7 cellular contexts compared by ENCODE assay signal in the genomic region with DNA sequence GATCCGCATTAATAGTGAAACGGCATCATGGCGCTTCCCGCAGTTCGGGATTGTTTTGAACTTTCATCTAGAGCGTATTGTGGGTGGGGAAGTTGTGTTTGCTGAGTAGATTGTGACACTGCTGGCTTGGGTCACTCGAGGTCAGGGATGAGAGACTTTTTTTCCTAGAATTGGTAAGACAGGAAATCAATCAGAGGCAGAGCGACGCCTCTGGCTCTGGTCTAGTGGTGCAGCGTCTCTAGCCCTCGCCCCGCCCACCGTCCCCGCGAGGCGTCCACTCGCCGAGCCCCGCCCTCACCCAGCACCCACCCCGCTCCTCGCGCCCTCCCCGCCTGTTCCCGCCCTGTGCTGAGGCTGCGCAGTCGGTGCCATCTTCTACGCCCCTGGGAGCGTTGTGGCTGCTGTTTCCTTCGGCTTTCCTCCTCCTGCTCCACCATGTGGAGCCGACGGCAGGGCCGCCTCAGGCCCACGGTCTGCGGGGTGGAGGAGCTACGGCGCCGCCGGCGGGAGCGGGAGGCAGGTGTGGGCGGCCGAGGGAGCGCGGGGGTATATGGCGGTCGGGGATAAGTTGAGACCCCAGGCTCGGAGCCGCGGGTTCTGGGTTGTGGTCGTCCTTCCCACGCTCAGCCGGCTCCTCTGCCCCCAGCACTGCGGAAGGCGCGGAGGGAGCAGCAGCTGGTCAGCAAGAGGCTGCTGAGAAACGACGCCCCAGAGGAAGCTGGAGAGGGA. TPM values are rescaled to one million over a fixed set of nuclear protein-coding genes. Genes with fewer than 3 reads are reported as not detected.
DNase-seq lines count a peak whose midpoint lies in the region; ATAC-seq, FAIRE-seq and TF ChIP-seq lines count a peak whose summit lies in the region.

A gene (plus strand): TSS at position 359 of the 729 bp plus-strand sequence. CDS start 77 bp downstream, at position 436.

- H3K79me2 ChIP-seq in astrocyte (ENCODE audit: insufficient read depth, low read length) (peaks cover 10% of the 10 kb centered on the region), hepatocyte (peaks cover 14% of the 10 kb centered on the region)

- H4K20me1 ChIP-seq in astrocyte (ENCODE audit: insufficient read depth, low read length): peaks cover 6% of the 10 kb centered on the region
- H4K20me1 ChIP-seq in hepatocyte (ENCODE audit: insufficient read depth, poor library complexity, severe bottlenecking): no peaks in the 10 kb centered on the region

- peak within 1 kb of the TSS; percentile 95 for H3K4me2 ChIP-seq in astrocyte (ENCODE audit: low read length)
- peak within 1 kb of the TSS; percentile 82 for H3K4me2 ChIP-seq in hepatocyte

- peak within 1 kb of the TSS; percentile 93 for H3K4me3 Mint-ChIP-seq in T-helper 2 cell treated with Interferon-gamma antibody and Interleukin-4, amounts not matched to agents 5 μg/mL and 100 μg/mL, for 36 hours
- peak within 1 kb of the TSS; percentile 88 for H3K4me3 Mint-ChIP-seq in astrocyte (ENCODE audit: unreplicated experiment)

- H3K36me3 ChIP-seq in astrocyte (ENCODE audit: insufficient read depth, low read length): peaks cover 3% of the 10 kb centered on the region
- no peaks in the 10 kb centered on the region for H3K36me3 ChIP-seq in hepatocyte (replicated peaks; ENCODE audit: insufficient read depth, low read depth)

- H3K36me3 Mint-ChIP-seq in T-helper 2 cell treated with Interferon-gamma antibody and Interleukin-4, amounts not matched to agents 5 μg/mL and 100 μg/mL, for 36 hours (ENCODE audit: low read depth): peaks cover 21% of the 10 kb centered on the region
- H3K36me3 Mint-ChIP-seq in astrocyte (ENCODE audit: low read depth, unreplicated experiment): peaks cover 11% of the 10 kb centered on the region

- peak within 1 kb of the TSS; percentile 68 for H3K4me3 ChIP-seq in astrocyte (ENCODE audit: insufficient read depth, low read depth, low read length)
- H3K4me3 ChIP-seq in hepatocyte: peak within 1 kb of the TSS; percentile 54

- peaks cover 8% of the 10 kb centered on the region for H3K4me1 ChIP-seq in astrocyte (ENCODE audit: insufficient read depth, low read length)
- H3K4me1 ChIP-seq in hepatocyte (ENCODE audit: insufficient read depth): peaks cover 5% of the 10 kb centered on the region

- no peaks in the 10 kb centered on the region for H3K9me3 ChIP-seq in astrocyte (ENCODE audit: insufficient read depth, low read depth, low read length)
- H3K9me3 ChIP-seq in hepatocyte (ENCODE audit: low read depth): no peaks in the 10 kb centered on the region

- peak; percentile 34 for TF ChIP-seq CTCF in astrocyte (IDR thresholded peaks at IDR 0.05; ENCODE audit: insufficient read depth, low read depth, low read length)
- TF ChIP-seq CTCF in hepatocyte (IDR thresholded peaks at IDR 0.05; ENCODE audit: poor library complexity): peak; percentile 56

- H3K27me3 Mint-ChIP-seq in T-helper 2 cell treated with Interferon-gamma antibody and Interleukin-4, amounts not matched to agents 5 μg/mL and 100 μg/mL, for 36 hours (ENCODE audit: low read depth): peaks cover under 1% of the 10 kb centered on the region
- H3K27me3 Mint-ChIP-seq in astrocyte (ENCODE audit: low read depth, unreplicated experiment): no peaks in the 10 kb centered on the region

- H2AFZ ChIP-seq in astrocyte (ENCODE audit: low read depth, low read length) (peak within 1 kb of the TSS; percentile 85), hepatocyte (peak within 1 kb of the TSS; percentile 69)

- H3K27me3 ChIP-seq in astrocyte (ENCODE audit: insufficient read depth, low read length): no peaks in the 10 kb centered on the region
- H3K27me3 ChIP-seq in hepatocyte: no peaks in the 10 kb centered on the region

- 6% methylated on average over 41 of the region's 57 CpGs for whole genome bisulfite sequencing in hepatocyte (ENCODE audit: low lambda C conversion rate, missing lambda C conversion rate)

- H3K27ac ChIP-seq in astrocyte (ENCODE audit: low read depth, low read length): peak within 1 kb of the TSS; percentile 44
- H3K27ac ChIP-seq in hepatocyte: peak within 1 kb of the TSS; percentile 81

- DNase-seq in NCI-H1930 (lab: John Stamatoyannopoulos, UW): peak; percentile 78 to 87
- peak; percentile 95 for DNase-seq in T-helper 2 cell treated with Interferon-gamma antibody and Interleukin-4, amounts not matched to agents 5 μg/mL and 100 μg/mL, for 36 hours (ENCODE audit: low spot score)
- peak; percentile 79 for DNase-seq in astrocyte (ENCODE audit: low read depth)
- DNase-seq in hepatocyte (ENCODE audit: low spot score): peak; percentile 99
- DNase-seq in retina: peak; percentile 91

- H3K4me1 Mint-ChIP-seq in T-helper 2 cell treated with Interferon-gamma antibody and Interleukin-4, amounts not matched to agents 5 μg/mL and 100 μg/mL, for 36 hours (ENCODE audit: low read depth): peaks cover 27% of the 10 kb centered on the region
- peaks cover 6% of the 10 kb centered on the region for H3K4me1 Mint-ChIP-seq in astrocyte (ENCODE audit: low read depth, unreplicated experiment)

- H3K9me2 ChIP-seq in hepatocyte (replicated peaks; ENCODE audit: insufficient read depth): no peaks in the 10 kb centered on the region

- ATAC-seq in GM18502 (IDR thresholded peaks at IDR 0.05; ENCODE audit: poor library complexity, unreplicated experiment) (peak; percentile 94), HG02970 (IDR thresholded peaks at IDR 0.05; ENCODE audit: low FRiP score, unreplicated experiment) (peak; percentile 91)

- H3K9me3 Mint-ChIP-seq in T-helper 2 cell treated with Interferon-gamma antibody and Interleukin-4, amounts not matched to agents 5 μg/mL and 100 μg/mL, for 36 hours: no peaks in the 10 kb centered on the region
- no peaks in the 10 kb centered on the region for H3K9me3 Mint-ChIP-seq in astrocyte (ENCODE audit: unreplicated experiment)

- H3K27ac Mint-ChIP-seq in T-helper 2 cell treated with Interferon-gamma antibody and Interleukin-4, amounts not matched to agents 5 μg/mL and 100 μg/mL, for 36 hours: peak within 1 kb of the TSS; percentile 89
- H3K27ac Mint-ChIP-seq in astrocyte (ENCODE audit: unreplicated experiment): peak within 1 kb of the TSS; percentile 71

- peak within 1 kb of the TSS; percentile 78 for H3K9ac ChIP-seq in astrocyte (ENCODE audit: low read length)

- no peak for FAIRE-seq in astrocyte (lab: Jason Lieb, UNC)

RNA-seq across cellular contexts. Expression of the gene that starts here (rescaled TPM):
- total RNA-seq in astrocyte (7.0 and 8.0 TPM in 2 replicates), hepatocyte (10.0 and 25.8 TPM in 2 replicates)
- 9.3 and 13.1 TPM in 2 replicates for polyA plus RNA-seq in hepatocyte

Comparison
In these comparisons a context has a peak if more than half of its experiments do, and no peak if none do; other contexts are left out.
1. Peak in every context shown above with its lines: DNase-seq, ATAC-seq, H3K4me3 ChIP-seq and H3K27ac ChIP-seq.